In genomic region chr15:25529774-25530173, GRCh38 we compare ENCODE assay signal across 34 cellular contexts.
"Had no signal": no experiment of that assay in that cellular context is flagged by ENCODE, and none has a peak within 500 bp of the region (broad histone marks: within the 10 kb centered on the region; RNA-seq: fewer than 3 reads in every experiment).

No MANE protein-coding gene starts in this region.

- DNase-seq: Karpas-422, Kasumi-1, MG63, MM.1S, MV-4-11, NCI-H1048, NCI-H1092, NCI-H1092 treated with DMSO at 0.1 percent for 48 hours, NCI-H1105, NCI-H1105 treated with DMSO at 0.1 percent for 48 hours, NCI-H1417, NCI-H1417 treated with DMSO at 0.1 percent for 48 hours, NCI-H1436, NCI-H1436 treated with DMSO at 0.1 percent for 48 hours, NCI-H146, NCI-H1694, NCI-H1694 treated with DMSO at 0.1 percent for 48 hours, NCI-H187, NCI-H187 treated with DMSO at 0.1 percent for 48 hours, NCI-H1930, NCI-H2029, NCI-H2029 treated with DMSO at 0.1 percent for 48 hours, NCI-H2081, NCI-H2081 treated with DMSO at 0.1 percent for 48 hours, NCI-H2107, NCI-H2171, NCI-H2171 treated with DMSO at 0.1 percent for 48 hours, NCI-H2227 treated with DMSO at 0.1 percent for 48 hours, NCI-H226, NCI-H345, NCI-H446, NCI-H446 treated with DMSO at 0.1 percent for 48 hours, NCI-H510A, NCI-H510A treated with DMSO at 0.1 percent for 48 hours had no signal

- H3K4me3 ChIP-seq: MG63 had no signal

- H3K27me3 ChIP-seq: MG63 had no signal

- H3K9me3 ChIP-seq: MG63 had no signal

- H3K36me3 ChIP-seq: MG63 had no signal
